8 cellular contexts compared by ENCODE assay signal in the genomic region with DNA sequence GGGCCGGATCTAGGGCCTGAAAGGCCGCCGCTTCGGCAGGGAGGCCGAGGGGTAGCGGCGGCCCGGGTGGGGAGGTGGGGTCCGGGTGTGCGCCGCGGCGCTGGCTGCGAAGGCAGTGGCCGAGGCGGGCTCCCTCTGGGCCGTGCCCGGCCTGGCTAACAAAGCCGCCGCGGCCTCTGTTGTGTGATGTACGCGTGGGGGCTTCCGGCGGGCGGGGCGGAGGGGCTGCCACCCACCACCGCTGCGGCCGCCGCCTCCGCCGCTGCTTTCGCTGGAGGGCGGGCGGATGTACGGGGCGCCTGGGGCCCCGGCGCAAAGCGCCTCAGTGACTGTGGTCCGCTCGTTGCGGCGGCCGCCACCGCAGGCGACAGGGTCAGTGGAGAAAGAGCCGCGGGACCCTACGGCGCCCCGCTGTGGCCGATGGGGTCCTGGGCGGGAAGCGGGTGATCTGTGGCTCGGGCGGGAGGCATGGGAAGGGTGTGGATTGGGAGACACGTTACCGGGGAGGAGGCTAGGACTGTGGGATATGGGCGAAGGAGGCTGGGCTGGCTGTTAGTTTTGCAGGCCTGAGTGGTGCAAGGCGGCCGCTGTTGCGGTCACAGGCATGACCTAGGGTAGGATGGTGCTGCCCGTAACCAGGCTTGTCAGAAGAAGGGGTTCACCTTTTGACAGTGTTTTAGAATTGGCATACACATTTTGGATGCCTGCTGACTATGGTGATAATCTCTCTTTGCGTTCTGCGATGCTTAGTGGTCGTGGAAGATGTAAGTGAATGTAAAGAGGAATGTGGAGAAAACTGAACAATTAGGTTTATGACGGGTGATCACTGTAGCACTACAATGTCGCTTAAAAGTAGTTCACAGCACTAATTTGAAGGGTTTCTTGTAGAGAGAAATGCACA. TPM values are rescaled to one million over a fixed set of nuclear protein-coding genes. Genes with fewer than 3 reads are reported as not detected.
DNase-seq lines count a peak whose midpoint lies in the region; ATAC-seq and TF ChIP-seq lines count a peak whose summit lies in the region.

No MANE protein-coding gene starts in this region.

- H3K27me3 Mint-ChIP-seq in Calu3 (ENCODE audit: unreplicated experiment): no peaks in the 10 kb centered on the region
- no peaks in the 10 kb centered on the region for H3K27me3 Mint-ChIP-seq in activated naive CD8-positive, alpha-beta T cell treated with anti-CD3 and anti-CD28 coated beads, Interleukin-2, amount 10 ng/mL, durations not matched to agents 7 days and 5 days
- H3K27me3 Mint-ChIP-seq in type B pancreatic cell: no peaks in the 10 kb centered on the region

- H3K27ac ChIP-seq in HL-60 (replicated peaks): peak overlapping the region; percentile 100
- peak overlapping the region; percentile 99 for H3K27ac ChIP-seq in SK-N-MC
- peak overlapping the region; percentile 97 for H3K27ac ChIP-seq in cardiac muscle cell

- H3K9ac ChIP-seq in SK-N-MC (ENCODE audit: insufficient read length): peak overlapping the region; percentile 99

- H3K4me1 Mint-ChIP-seq in Calu3 (ENCODE audit: low read depth, unreplicated experiment): peaks cover 41% of the 10 kb centered on the region
- H3K4me1 Mint-ChIP-seq in activated naive CD8-positive, alpha-beta T cell treated with anti-CD3 and anti-CD28 coated beads, Interleukin-2, amount 10 ng/mL, durations not matched to agents 7 days and 5 days: peaks cover 37% of the 10 kb centered on the region
- H3K4me1 Mint-ChIP-seq in type B pancreatic cell (ENCODE audit: unreplicated experiment): peaks cover 24% of the 10 kb centered on the region

- H3K36me3 Mint-ChIP-seq in Calu3 (ENCODE audit: insufficient read depth, unreplicated experiment) (peaks cover 75% of the 10 kb centered on the region), type B pancreatic cell (peaks cover 29% of the 10 kb centered on the region)
- H3K36me3 Mint-ChIP-seq in activated naive CD8-positive, alpha-beta T cell treated with anti-CD3 and anti-CD28 coated beads, Interleukin-2, amount 10 ng/mL, durations not matched to agents 7 days and 5 days: peaks cover 23% of the 10 kb centered on the region

- peak overlapping the region; percentile 87 for H3K4me3 ChIP-seq in HL-60 (replicated peaks; ENCODE audit: insufficient read depth, low read length)
- peak overlapping the region; percentile 94 for H3K4me3 ChIP-seq in SK-N-MC
- peak overlapping the region; percentile 94 for H3K4me3 ChIP-seq in cardiac muscle cell

- H3K27ac Mint-ChIP-seq in Calu3 (ENCODE audit: unreplicated experiment): peak overlapping the region; percentile 85
- H3K27ac Mint-ChIP-seq in activated naive CD8-positive, alpha-beta T cell treated with anti-CD3 and anti-CD28 coated beads, Interleukin-2, amount 10 ng/mL, durations not matched to agents 7 days and 5 days: peak overlapping the region; percentile 96
- peak overlapping the region; percentile 99 for H3K27ac Mint-ChIP-seq in type B pancreatic cell

- TF ChIP-seq CTCF in Calu3 (IDR thresholded peaks at IDR 0.05; ENCODE audit: unreplicated experiment) (peak; percentile 48), HL-60 (IDR thresholded peaks at IDR 0.05; ENCODE audit: insufficient read depth, low read length) (peak; percentile 32), cardiac muscle cell (IDR thresholded peaks at IDR 0.05; ENCODE audit: low read depth, low read length) (peak; percentile 56), type B pancreatic cell (conservative IDR thresholded peaks at IDR 0.05) (peak; percentile 58)

- H3K4me3 Mint-ChIP-seq in Calu3 (ENCODE audit: low read depth, unreplicated experiment) (peak overlapping the region; percentile 96), type B pancreatic cell (peak overlapping the region; percentile 98)
- peak overlapping the region; percentile 95 for H3K4me3 Mint-ChIP-seq in activated naive CD8-positive, alpha-beta T cell treated with anti-CD3 and anti-CD28 coated beads, Interleukin-2, amount 10 ng/mL, durations not matched to agents 7 days and 5 days

- H3K4me1 ChIP-seq in cardiac muscle cell (ENCODE audit: low read depth): peaks cover 23% of the 10 kb centered on the region

- peak; percentile 41 for ATAC-seq in GM19467 (IDR thresholded peaks at IDR 0.05; ENCODE audit: unreplicated experiment)
- ATAC-seq in activated naive CD8-positive, alpha-beta T cell treated with anti-CD3 and anti-CD28 coated beads, Interleukin-2, amount 10 ng/mL, durations not matched to agents 7 days and 5 days (ENCODE audit: low read depth): peak; percentile 51

- H3K9me3 ChIP-seq in SK-N-MC (ENCODE audit: low read depth, low read length): no peaks in the 10 kb centered on the region
- H3K9me3 ChIP-seq in cardiac muscle cell (ENCODE audit: low read depth): no peaks in the 10 kb centered on the region

- POLR2A ChIA-PET in activated naive CD8-positive, alpha-beta T cell treated with anti-CD3 and anti-CD28 coated beads, Interleukin-2, amount 10 ng/mL, durations not matched to agents 7 days and 5 days (lab: Charles Lee): interaction anchor here (0.6 to 3.3 kb wide), 7 partner anchors 9 to 101 kb away, joined by 3 to 24 read pairs (median 12); partner anchors contain the start of genes CLK1, NIF3L1 and PPIL3

- H3K36me3 ChIP-seq in SK-N-MC (ENCODE audit: insufficient read depth, low read length) (peaks cover 38% of the 10 kb centered on the region), cardiac muscle cell (peaks cover 40% of the 10 kb centered on the region)

- no TSS peak for BruUV-seq in Calu3 (replicated peaks; lab: Mats Ljungman, UMichigan)

- intact Hi-C loops in Calu3 (cut with micrococcal nuclease; ENCODE audit: unreplicated experiment): loop anchor here (1.0 to 5.0 kb wide), 3 partner anchors 50 to 77 kb away; partner anchors contain the start of gene CLK1

- CTCF ChIA-PET in Calu3 (lab: Charles Lee): no interaction called here

- H3K27me3 ChIP-seq in HL-60 (ENCODE audit: insufficient read depth, poor library complexity, severe bottlenecking): no peaks in the 10 kb centered on the region
- no peaks in the 10 kb centered on the region for H3K27me3 ChIP-seq in cardiac muscle cell

- peak; percentile 89 for DNase-seq in Calu3
- peak in 1 of 2 experiments; percentile 74 for DNase-seq in HL-60 (ENCODE audit: low read depth in 1 of 2, low spot score in 1 of 2)
- DNase-seq in SK-N-MC (ENCODE audit: low read depth, low spot score): no peak
- DNase-seq in activated naive CD8-positive, alpha-beta T cell treated with anti-CD3 and anti-CD28 coated beads, Interleukin-2, amount 10 ng/mL, durations not matched to agents 7 days and 5 days: peak; percentile 82
- DNase-seq in cardiac muscle cell (ENCODE audit: low read depth in 1 of 2, low spot score in 1 of 2): peak; percentile 72 to 85
- DNase-seq in pons (ENCODE audit: low spot score): peak; percentile 44
- DNase-seq in type B pancreatic cell (ENCODE audit: extremely low spot score, unreplicated experiment): peak; percentile 84

- H3K9me3 Mint-ChIP-seq in Calu3 (ENCODE audit: low read depth, unreplicated experiment) (no peaks in the 10 kb centered on the region), type B pancreatic cell (no peaks in the 10 kb centered on the region)
- no peaks in the 10 kb centered on the region for H3K9me3 Mint-ChIP-seq in activated naive CD8-positive, alpha-beta T cell treated with anti-CD3 and anti-CD28 coated beads, Interleukin-2, amount 10 ng/mL, durations not matched to agents 7 days and 5 days

RNA-seq across cellular contexts. Expression of gene BZW1, which starts 0.7 kb away (rescaled TPM):
- total RNA-seq in Calu3 (2022) (240 and 254 TPM in 2 replicates), cardiac muscle cell (92.9 and 159 TPM in 2 replicates), type B pancreatic cell (ENCODE audit: low replicate concordance) (254 and 275 TPM in 2 replicates)
- total RNA-seq in activated naive CD8-positive, alpha-beta T cell treated with anti-CD3 and anti-CD28 coated beads, Interleukin-2, amount 10 ng/mL, durations not matched to agents 7 days and 5 days: 100 to 1,000 TPM; 197 to 199 TPM
- polyA plus RNA-seq in cardiac muscle cell: 133 and 159 TPM in 2 replicates

RNA-seq across cellular contexts. Expression of gene CLK1, which starts 52.1 kb away (rescaled TPM):
- total RNA-seq in Calu3 (2022) (73.1 and 83.5 TPM in 2 replicates), cardiac muscle cell (76.3 and 108 TPM in 2 replicates), type B pancreatic cell (ENCODE audit: low replicate concordance) (100 and 106 TPM in 2 replicates)
- total RNA-seq in activated naive CD8-positive, alpha-beta T cell treated with anti-CD3 and anti-CD28 coated beads, Interleukin-2, amount 10 ng/mL, durations not matched to agents 7 days and 5 days: 100 to 1,000 TPM; 204 to 228 TPM
- polyA plus RNA-seq in cardiac muscle cell: 65.2 and 87.1 TPM in 2 replicates
